ENCODE assay signal across 9 cellular contexts in genomic region chr1:218171302-218171893, GRCh38.
A peak's percentile ranks its signal among the peaks of the same experiment; 100 is the strongest.
DNase-seq lines count a peak whose midpoint lies in the region; ATAC-seq, FAIRE-seq and TF ChIP-seq lines count a peak whose summit lies in the region.
"Had no signal": no experiment of that assay in that cellular context is flagged by ENCODE, and none has a peak within 500 bp of the region (broad histone marks: within the 10 kb centered on the region; RNA-seq: fewer than 3 reads in every experiment).

No MANE protein-coding gene starts in this region.

- TF ChIP-seq CTCF in GM12875 (IDR thresholded peaks at IDR 0.05; ENCODE audit: borderline replicate concordance, insufficient read depth, low read depth, low read length): peak; percentile 50; the same call in 1 of the 2 replicates
- peak; percentile 83 for TF ChIP-seq CTCF in left ventricle myocardium inferior (IDR thresholded peaks at IDR 0.05; ENCODE audit: borderline replicate concordance)
- TF ChIP-seq CTCF in type B pancreatic cell (conservative IDR thresholded peaks at IDR 0.05): peak; percentile 95

- H3K36me3 ChIP-seq in left ventricle myocardium inferior: no peaks in the 10 kb centered on the region

- intact Hi-C loops in left ventricle myocardium inferior (cut with micrococcal nuclease): no loop called here

- H3K27ac ChIP-seq in left ventricle myocardium inferior (replicated peaks): no peak overlapping the region

- no peaks in the 10 kb centered on the region for H3K36me3 Mint-ChIP-seq in type B pancreatic cell

- H3K27me3 Mint-ChIP-seq in type B pancreatic cell: peaks cover 53% of the 10 kb centered on the region

- H3K4me3 ChIP-seq in GM12875 (ENCODE audit: low read depth, low read length) (no peak overlapping the region), left ventricle myocardium inferior (peak overlapping the region; percentile 13)

- peak; percentile 97 for FAIRE-seq in A204.1 (lab: Jason Lieb, UNC)

- H3K27me3 ChIP-seq in left ventricle myocardium inferior (ENCODE audit: low read depth): peaks cover 73% of the 10 kb centered on the region

- no peaks in the 10 kb centered on the region for H3K4me1 ChIP-seq in left ventricle myocardium inferior

- no peak overlapping the region for H3K4me3 Mint-ChIP-seq in type B pancreatic cell
- H3K4me3 Mint-ChIP-seq: dendritic cell treated with granulocyte-macrophage colony-stimulating factor and Interleukin-4, amounts not matched to agents 40 ng/mL and 50 ng/mL, for 4 days had no signal

- DNase-seq in M059J (ENCODE audit: low read depth) (peak; percentile 48), SKM-1 treated with dmso at 0.1 percent for 144 hours (lab: John Stamatoyannopoulos, UW; ENCODE audit: unreplicated experiment) (peak; percentile 64), left ventricle myocardium inferior (no peak), type B pancreatic cell (ENCODE audit: extremely low spot score, unreplicated experiment) (no peak)

- peaks cover 6% of the 10 kb centered on the region for H3K4me1 Mint-ChIP-seq in type B pancreatic cell (ENCODE audit: unreplicated experiment)

- H3K9me3 ChIP-seq in left ventricle myocardium inferior (replicated peaks): no peaks in the 10 kb centered on the region

- ATAC-seq in GM21825 (IDR thresholded peaks at IDR 0.05; ENCODE audit: unreplicated experiment): no peak
- ATAC-seq in GM19455 (IDR thresholded peaks at IDR 0.05; ENCODE audit: unreplicated experiment): no peak

- no peak overlapping the region for H3K27ac Mint-ChIP-seq in type B pancreatic cell
- H3K27ac Mint-ChIP-seq: dendritic cell treated with granulocyte-macrophage colony-stimulating factor and Interleukin-4, amounts not matched to agents 40 ng/mL and 50 ng/mL, for 4 days had no signal

- H3K9me3 Mint-ChIP-seq in type B pancreatic cell: no peaks in the 10 kb centered on the region
- H3K9me3 Mint-ChIP-seq: dendritic cell treated with granulocyte-macrophage colony-stimulating factor and Interleukin-4, amounts not matched to agents 40 ng/mL and 50 ng/mL, for 4 days had no signal

Comparison
In these comparisons a context has a peak if more than half of its experiments do, and no peak if none do; other contexts are left out.
1. DNase-seq: peak in M059J (single experiment) and SKM-1 treated with dmso at 0.1 percent for 144 hours (single experiment); none in left ventricle myocardium inferior (single experiment) and type B pancreatic cell (single experiment).
2. Peak in every context shown above with its lines, with median percentiles within 50 percentile points of each other: CTCF ChIP-seq.